ENCODE assay signal across 8 cellular contexts in the genomic region with DNA sequence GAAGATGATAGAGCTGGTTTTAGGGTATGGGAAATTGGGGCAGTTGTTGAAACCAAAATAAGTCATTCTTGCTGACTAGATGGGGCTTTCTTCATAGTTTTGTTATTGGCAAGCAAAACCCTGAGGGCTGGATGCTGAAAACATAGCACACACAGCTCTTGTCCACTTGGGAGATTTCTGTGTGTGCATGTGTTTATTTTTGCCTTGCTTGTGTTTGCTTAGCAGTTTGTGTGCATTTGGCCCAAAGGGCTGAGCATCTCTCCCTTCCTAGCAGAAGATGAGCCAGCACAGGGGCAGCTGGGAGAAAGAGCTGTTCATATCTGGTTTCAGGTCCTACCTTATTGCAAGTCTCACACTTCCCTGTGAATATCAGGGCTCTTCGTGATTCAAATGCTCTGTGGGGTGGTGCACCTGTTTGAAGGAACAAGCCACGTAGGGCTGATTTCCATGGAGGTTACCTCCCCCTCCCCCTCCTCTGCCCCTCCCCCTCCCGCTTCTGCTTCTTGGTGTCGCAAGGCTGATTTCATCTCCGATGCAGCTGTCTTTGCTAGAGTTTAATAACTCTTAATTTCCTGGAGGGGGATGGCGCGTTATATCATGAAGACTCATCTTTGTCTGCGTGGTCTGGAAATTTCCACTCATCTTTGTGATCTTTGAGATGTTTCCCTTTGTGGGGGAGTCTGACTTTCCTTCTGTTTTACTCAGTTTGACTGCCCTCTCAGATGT.
DNase-seq lines count a peak whose midpoint lies in the region; ATAC-seq and TF ChIP-seq lines count a peak whose summit lies in the region.

No MANE protein-coding gene starts in this region.

- peak overlapping the region; percentile 59 to 72 for H3K4me3 Mint-ChIP-seq in activated T-cell treated with anti-CD3 and anti-CD28 coated beads, Interleukin-2, amount 50 U/mL, for 72 hours

- CTCF ChIA-PET in A673 (lab: Charles Lee): interaction anchor here (0.6 kb wide), 2 partner anchors 143 to 353 kb away, joined by 6 to 7 read pairs; no protein-coding TSS in a partner anchor

- TF ChIP-seq CTCF in A673 (conservative IDR thresholded peaks at IDR 0.05; ENCODE audit: low read depth, low read length): no peak
- TF ChIP-seq CTCF in right lobe of liver (IDR thresholded peaks at IDR 0.05): no peak

- no peaks in the 10 kb centered on the region for H3K36me3 ChIP-seq in A673 (ENCODE audit: insufficient read depth, low read length, poor library complexity, severe bottlenecking)
- H3K36me3 ChIP-seq in right lobe of liver: no peaks in the 10 kb centered on the region

- H3K4me1 Mint-ChIP-seq in activated T-cell treated with anti-CD3 and anti-CD28 coated beads, Interleukin-2, amount 50 U/mL, for 72 hours (ENCODE audit: low read depth): peaks cover 57% of the 10 kb centered on the region

- no peak for TF ChIP-seq POLR2A in right lobe of liver (IDR thresholded peaks at IDR 0.05)

- intact Hi-C loops in A673 (cut with micrococcal nuclease; ENCODE audit: unreplicated experiment) (no loop called here), right lobe of liver (cut with DNase I) (no loop called here)

- H3K4me1 ChIP-seq in A673 (ENCODE audit: insufficient read depth, low read length, poor library complexity, severe bottlenecking) (peaks cover 52% of the 10 kb centered on the region), right lobe of liver (no peaks in the 10 kb centered on the region)

- H3K9me3 ChIP-seq in A673 (ENCODE audit: low read depth, low read length, poor library complexity, severe bottlenecking) (peaks cover 5% of the 10 kb centered on the region), right lobe of liver (no peaks in the 10 kb centered on the region)

- peaks cover 15 to 23% of the 10 kb centered on the region in 2 donors for H3K36me3 Mint-ChIP-seq in activated T-cell treated with anti-CD3 and anti-CD28 coated beads, Interleukin-2, amount 50 U/mL, for 72 hours (ENCODE audit: insufficient read depth in 2 of 2)

- H3K27ac ChIP-seq in A673 (ENCODE audit: low read depth, low read length, poor library complexity, severe bottlenecking) (peak overlapping the region; percentile 63), right lobe of liver (no peak overlapping the region)

- no peaks in the 10 kb centered on the region for H3K27me3 Mint-ChIP-seq in activated T-cell treated with anti-CD3 and anti-CD28 coated beads, Interleukin-2, amount 50 U/mL, for 72 hours (ENCODE audit: low read depth)

- H3K27me3 ChIP-seq in A673 (replicated peaks; ENCODE audit: insufficient read depth, low read depth, low read length, poor library complexity) (no peaks in the 10 kb centered on the region), right lobe of liver (no peaks in the 10 kb centered on the region)

- peak; percentile 45 for DNase-seq in A673 (ENCODE audit: low spot score)
- peak; percentile 24 to 35 for DNase-seq in activated T-cell treated with anti-CD3 and anti-CD28 coated beads, Interleukin-2, amount 50 U/mL, for 72 hours
- peak; percentile 35 for DNase-seq in stimulated activated CD4-positive, alpha-beta T cell treated with anti-CD3 and anti-CD28 coated beads, Interleukin-12 subunit alpha, Interleukin-12 subunit beta, amount 100 ng/mL, for 4 hours
- no peak for DNase-seq in activated effector memory CD4-positive, alpha-beta T cell treated with Interleukin-2 at 50 U/mL for 16 hours
- no peak for DNase-seq in GM03348 (ENCODE audit: low spot score)
- DNase-seq in right lobe of liver: no peak

- WGBS in right lobe of liver (ENCODE audit: insufficient coverage, low coverage, low lambda C conversion rate, missing lambda C conversion rate): 61% methylated on average over 8 of the region's 8 CpGs

- POLR2A ChIA-PET in A673 (lab: Charles Lee; ENCODE audit: low non-redundant PET): no interaction called here

- ATAC-seq in GM19025 (IDR thresholded peaks at IDR 0.05; ENCODE audit: low read depth, unreplicated experiment): peak; percentile 54
- peak; percentile 57 for ATAC-seq in HG03342 (IDR thresholded peaks at IDR 0.05; ENCODE audit: unreplicated experiment)
- peak; percentile 61 to 72 for ATAC-seq in activated T-cell treated with anti-CD3 and anti-CD28 coated beads, Interleukin-2, amount 50 U/mL, for 72 hours (replicated peaks in 1 of 2)
- no peak for ATAC-seq in right lobe of liver

- peak overlapping the region; percentile 86 for H3K27ac Mint-ChIP-seq in activated T-cell treated with anti-CD3 and anti-CD28 coated beads, Interleukin-2, amount 50 U/mL, for 72 hours

- peaks cover 6 to 8% of the 10 kb centered on the region in 2 donors for H3K9me3 Mint-ChIP-seq in activated T-cell treated with anti-CD3 and anti-CD28 coated beads, Interleukin-2, amount 50 U/mL, for 72 hours

- H3K4me3 ChIP-seq in A673 (ENCODE audit: low read depth, low read length, poor library complexity, severe bottlenecking) (no peak overlapping the region), right lobe of liver (no peak overlapping the region)

- no TSS peak for BruUV-seq in A673 (replicated peaks; lab: Mats Ljungman, UMichigan)

Comparison
In these comparisons a context has a peak if more than half of its experiments do, and no peak if none do; other contexts are left out.
1. DNase-seq: peak in A673 (single experiment), activated T-cell treated with anti-CD3 and anti-CD28 coated beads, Interleukin-2, amount 50 U/mL, for 72 hours (2 of 2) and stimulated activated CD4-positive, alpha-beta T cell treated with anti-CD3 and anti-CD28 coated beads, Interleukin-12 subunit alpha, Interleukin-12 subunit beta, amount 100 ng/mL, for 4 hours (single experiment); none in activated effector memory CD4-positive, alpha-beta T cell treated with Interleukin-2 at 50 U/mL for 16 hours (single experiment), GM03348 (single experiment) and right lobe of liver (0 of 3).
2. ATAC-seq: peak in GM19025 (single experiment), HG03342 (single experiment) and activated T-cell treated with anti-CD3 and anti-CD28 coated beads, Interleukin-2, amount 50 U/mL, for 72 hours (2 of 2); none in right lobe of liver (0 of 4).